In genomic region chr2:47187124-47187523, GRCh38 we compare ENCODE assay signal across 17 cellular contexts. TPM values are rescaled to one million over a fixed set of nuclear protein-coding genes. Genes with fewer than 3 reads are reported as not detected.
"Had no signal": no experiment of that assay in that cellular context is flagged by ENCODE, and none has a peak within 500 bp of the region (broad histone marks: within the 10 kb centered on the region; RNA-seq: fewer than 3 reads in every experiment).

No MANE protein-coding gene starts in this region.

- ATAC-seq: activated CD8-positive, alpha-beta T cell treated with anti-CD3 and anti-CD28 coated beads, Interleukin-2, amount 10 ng/mL, durations not matched to agents 7 days and 5 days; body of pancreas; left lung; pancreas; stimulated activated naive B cell treated with anti-CD40 and anti-IgM and Interleukin-4, amounts not matched to agents 10 μg/mL and 1 μg/mL and 100 μg/mL, for 72 hours had no signal

- H3K36me3 Mint-ChIP-seq: stimulated activated naive B cell treated with anti-CD40 and anti-IgM and Interleukin-4, amounts not matched to agents 10 μg/mL and 1 μg/mL and 100 μg/mL, for 72 hours had no signal

- FAIRE-seq: endometrium, frontal cortex, pancreas had no signal

- H3K4me1 Mint-ChIP-seq: activated CD4-positive, alpha-beta T cell treated with anti-CD3 and anti-CD28 coated beads, Interleukin-2, amount 10 ng/mL, durations not matched to agents 7 days and 5 days; stimulated activated naive B cell treated with anti-CD40 and anti-IgM and Interleukin-4, amounts not matched to agents 10 μg/mL and 1 μg/mL and 100 μg/mL, for 72 hours had no signal

- H3K36me3 ChIP-seq: left lung, pancreas, thoracic aorta, upper lobe of left lung had no signal

- H3K27ac ChIP-seq: body of pancreas, coronary artery, left lung, pancreas, thoracic aorta, upper lobe of left lung had no signal

- H3K4me1 ChIP-seq: body of pancreas, pancreas had no signal

- DNase-seq: activated CD4-positive, alpha-beta T cell treated with anti-CD3 and anti-CD28 coated beads, Interleukin-2, amount 10 ng/mL, durations not matched to agents 7 days and 5 days; activated CD8-positive, alpha-beta T cell treated with anti-CD3 and anti-CD28 coated beads, Interleukin-2, amount 10 ng/mL, durations not matched to agents 7 days and 5 days; activated naive CD4-positive, alpha-beta T cell treated with anti-CD3 and anti-CD28 coated beads for 36 hours; activated T-cell treated with anti-CD3 and anti-CD28 coated beads, Interleukin-2, amount 50 U/mL, for 24 hours; body of pancreas; caudate nucleus; erythroblast; head of caudate nucleus; left lung; pancreas; stimulated activated naive B cell treated with anti-CD40 and anti-IgM and Interleukin-4, amounts not matched to agents 10 μg/mL and 1 μg/mL and 100 μg/mL, for 72 hours; upper lobe of left lung had no signal

- H3K9me3 ChIP-seq: body of pancreas, left lung, pancreas, thoracic aorta, upper lobe of left lung had no signal

- H3K4me3 Mint-ChIP-seq: activated CD4-positive, alpha-beta T cell treated with anti-CD3 and anti-CD28 coated beads, Interleukin-2, amount 10 ng/mL, durations not matched to agents 7 days and 5 days; activated CD8-positive, alpha-beta T cell treated with anti-CD3 and anti-CD28 coated beads, Interleukin-2, amount 10 ng/mL, durations not matched to agents 7 days and 5 days; activated naive CD4-positive, alpha-beta T cell treated with anti-CD3 and anti-CD28 coated beads for 36 hours; activated T-cell treated with anti-CD3 and anti-CD28 coated beads, Interleukin-2, amount 50 U/mL, for 24 hours; stimulated activated naive B cell treated with anti-CD40 and anti-IgM and Interleukin-4, amounts not matched to agents 10 μg/mL and 1 μg/mL and 100 μg/mL, for 72 hours had no signal

- H3K27me3 ChIP-seq: body of pancreas, left lung, pancreas, upper lobe of left lung had no signal

- H3K9me3 Mint-ChIP-seq: activated CD4-positive, alpha-beta T cell treated with anti-CD3 and anti-CD28 coated beads, Interleukin-2, amount 10 ng/mL, durations not matched to agents 7 days and 5 days; activated naive CD4-positive, alpha-beta T cell treated with anti-CD3 and anti-CD28 coated beads for 36 hours; activated T-cell treated with anti-CD3 and anti-CD28 coated beads, Interleukin-2, amount 50 U/mL, for 24 hours; stimulated activated naive B cell treated with anti-CD40 and anti-IgM and Interleukin-4, amounts not matched to agents 10 μg/mL and 1 μg/mL and 100 μg/mL, for 72 hours had no signal

- H3K27ac Mint-ChIP-seq: activated CD4-positive, alpha-beta T cell treated with anti-CD3 and anti-CD28 coated beads, Interleukin-2, amount 10 ng/mL, durations not matched to agents 7 days and 5 days; activated CD8-positive, alpha-beta T cell treated with anti-CD3 and anti-CD28 coated beads, Interleukin-2, amount 10 ng/mL, durations not matched to agents 7 days and 5 days; activated naive CD4-positive, alpha-beta T cell treated with anti-CD3 and anti-CD28 coated beads for 36 hours; activated T-cell treated with anti-CD3 and anti-CD28 coated beads, Interleukin-2, amount 50 U/mL, for 24 hours; stimulated activated naive B cell treated with anti-CD40 and anti-IgM and Interleukin-4, amounts not matched to agents 10 μg/mL and 1 μg/mL and 100 μg/mL, for 72 hours had no signal

- H3K4me3 ChIP-seq: body of pancreas, coronary artery, left lung, pancreas, thoracic aorta, upper lobe of left lung had no signal

RNA-seq across cellular contexts. Expression of gene STPG4, which starts 32.0 kb away (rescaled TPM):
- total RNA-seq: body of pancreas, kidney epithelial cell, pancreas, thoracic aorta had no signal
- polyA plus RNA-seq: pancreas had no signal
